16 cellular contexts compared by ENCODE assay signal in genomic region chr11:125621995-125622394, GRCh38. TPM values are rescaled to one million over a fixed set of nuclear protein-coding genes. Genes with fewer than 3 reads are reported as not detected.
DNase-seq lines count a peak whose midpoint lies in the region; ATAC-seq lines count a peak whose summit lies in the region.
"Had no signal": no experiment of that assay in that cellular context is flagged by ENCODE, and none has a peak within 500 bp of the region (broad histone marks: within the 10 kb centered on the region; RNA-seq: fewer than 3 reads in every experiment).

No MANE protein-coding gene starts in this region.

- WGBS in aorta, 2 donors = 21 to 24% methylated on average over 2 of the region's 2 CpGs

- H3K36me3 ChIP-seq in aorta (ENCODE audit: control insufficient read depth in 1 of 2, insufficient read depth in 2 of 2, low read length in 1 of 2) = peaks cover 3 to 7% of the 10 kb centered on the region in 2 donors

- peak overlapping the region; percentile 60 to 78 for H3K27ac ChIP-seq in aorta (ENCODE audit: low read depth in 1 of 2, low read length in 2 of 2)
- H3K27ac ChIP-seq: cardiac muscle cell, upper lobe of left lung had no signal

- H3K4me1 ChIP-seq in aorta (ENCODE audit: control insufficient read depth in 1 of 2, insufficient read depth in 2 of 2, low read length in 2 of 2) = peaks cover 5 to 6% of the 10 kb centered on the region in 2 donors

- intact Hi-C loops in aorta (cut with DNase I) = loop anchor here (10.0 kb wide), 1 partner anchor 263 kb away; the partner anchor contains the start of gene HYLS1 (in 2 of the 2)

- CTCF ChIA-PET in activated naive CD4-positive, alpha-beta T cell treated with anti-CD3 and anti-CD28 coated beads, Interleukin-2, amount 10 ng/mL, durations not matched to agents 7 days and 5 days (lab: Charles Lee) = no interaction called here

- peaks cover 43% of the 10 kb centered on the region for H3K36me3 Mint-ChIP-seq in activated naive CD4-positive, alpha-beta T cell treated with anti-CD3 and anti-CD28 coated beads, Interleukin-2, amount 10 ng/mL, durations not matched to agents 7 days and 5 days

- no peaks in the 10 kb centered on the region for H3K9me3 Mint-ChIP-seq in activated naive CD4-positive, alpha-beta T cell treated with anti-CD3 and anti-CD28 coated beads, Interleukin-2, amount 10 ng/mL, durations not matched to agents 7 days and 5 days
- H3K9me3 Mint-ChIP-seq: natural killer cell treated with Interleukin-12 subunit alpha and Interleukin-12 subunit beta and Interleukin-15 and Interleukin-18, amount 100 ng/mL, for 72 hours had no signal

- H3K4me1 Mint-ChIP-seq in activated naive CD4-positive, alpha-beta T cell treated with anti-CD3 and anti-CD28 coated beads, Interleukin-2, amount 10 ng/mL, durations not matched to agents 7 days and 5 days = peaks cover 20% of the 10 kb centered on the region

- H3K27me3 Mint-ChIP-seq in activated naive CD4-positive, alpha-beta T cell treated with anti-CD3 and anti-CD28 coated beads, Interleukin-2, amount 10 ng/mL, durations not matched to agents 7 days and 5 days = no peaks in the 10 kb centered on the region
- H3K27me3 Mint-ChIP-seq: natural killer cell treated with Interleukin-12 subunit alpha and Interleukin-12 subunit beta and Interleukin-15 and Interleukin-18, amount 100 ng/mL, for 72 hours had no signal

- no peaks in the 10 kb centered on the region for H3K9me3 ChIP-seq in aorta (ENCODE audit: control insufficient read depth, low read length)
- H3K9me3 ChIP-seq: upper lobe of left lung had no signal

- DNase-seq in activated naive CD4-positive, alpha-beta T cell treated with anti-CD3 and anti-CD28 coated beads, Interleukin-2, amount 10 ng/mL, durations not matched to agents 7 days and 5 days = no peak
- DNase-seq in activated naive CD4-positive, alpha-beta T cell (lab: John Stamatoyannopoulos, UW) = no peak
- DNase-seq in SW480 (ENCODE audit: low spot score) = peak; percentile 53
- peak; percentile 13 for DNase-seq in fibroblast of the conjunctiva (ENCODE audit: low read depth)
- no peak for DNase-seq in aorta
- DNase-seq in SHP77 (lab: John Stamatoyannopoulos, UW) = no peak
- DNase-seq in NCI-H1436 treated with DMSO at 0.1 percent for 48 hours (lab: John Stamatoyannopoulos, UW) = no peak
- DNase-seq: activated CD4-positive, CD25-positive, alpha-beta regulatory T cell treated with anti-CD3 and anti-CD28 coated beads, Interleukin-2, amount 50 U/mL, for 72 hours; NCI-H1092 treated with DMSO at 0.1 percent for 48 hours; NCI-H774; upper lobe of left lung had no signal

- no peak for ATAC-seq in aorta (ENCODE audit: low FRiP score)
- no peak for ATAC-seq in HG02884 (IDR thresholded peaks at IDR 0.05; ENCODE audit: unreplicated experiment)
- ATAC-seq: natural killer cell treated with Interleukin-12 subunit alpha and Interleukin-12 subunit beta and Interleukin-15 and Interleukin-18, amount 100 ng/mL, for 72 hours had no signal

- no peak overlapping the region for H3K4me3 Mint-ChIP-seq in activated naive CD4-positive, alpha-beta T cell treated with anti-CD3 and anti-CD28 coated beads, Interleukin-2, amount 10 ng/mL, durations not matched to agents 7 days and 5 days
- H3K4me3 Mint-ChIP-seq: natural killer cell treated with Interleukin-12 subunit alpha and Interleukin-12 subunit beta and Interleukin-15 and Interleukin-18, amount 100 ng/mL, for 72 hours had no signal

- H3K27me3 ChIP-seq in aorta (ENCODE audit: control insufficient read depth in 1 of 2, insufficient read depth in 2 of 2, low read length in 1 of 2) = no peaks in the 10 kb centered on the region
- H3K27me3 ChIP-seq: cardiac muscle cell, upper lobe of left lung had no signal

- peak overlapping the region; percentile 24 for H3K27ac Mint-ChIP-seq in activated naive CD4-positive, alpha-beta T cell treated with anti-CD3 and anti-CD28 coated beads, Interleukin-2, amount 10 ng/mL, durations not matched to agents 7 days and 5 days
- H3K27ac Mint-ChIP-seq: natural killer cell treated with Interleukin-12 subunit alpha and Interleukin-12 subunit beta and Interleukin-15 and Interleukin-18, amount 100 ng/mL, for 72 hours had no signal

- no peak overlapping the region for H3K4me3 ChIP-seq in aorta (ENCODE audit: low read length in 2 of 2)
- H3K4me3 ChIP-seq: cardiac muscle cell, upper lobe of left lung had no signal

RNA-seq across cellular contexts. Expression of gene CHEK1, which starts 3.0 kb away (rescaled TPM):
- total RNA-seq in aorta = 1 to 10 TPM; 4.3 to 6.2 TPM
- polyA plus RNA-seq in aorta = 1 to 10 TPM; 2.1 to 2.7 TPM

RNA-seq across cellular contexts. Expression of gene STT3A, which starts 29.3 kb away (rescaled TPM):
- total RNA-seq in aorta = 100 to 1,000 TPM; 105 to 112 TPM
- 10 to 100 TPM; 19.8 to 61.4 TPM for polyA plus RNA-seq in aorta

RNA-seq across cellular contexts. Expression of gene EI24, which starts 52.7 kb away (rescaled TPM):
- total RNA-seq in aorta = 10 to 100 TPM; 47.1 to 50.1 TPM
- 10 to 100 TPM; 55.4 to 59.7 TPM for polyA plus RNA-seq in aorta

RNA-seq across cellular contexts. Expression of gene ACRV1, which starts 58.7 kb away (rescaled TPM):
- not detected for total RNA-seq in aorta
- not detected for polyA plus RNA-seq in aorta
- total RNA-seq: cardiac muscle cell; epithelial cell of proximal tubule; natural killer cell treated with Interleukin-12 subunit alpha and Interleukin-12 subunit beta and Interleukin-15 and Interleukin-18, amount 100 ng/mL, for 72 hours; upper lobe of left lung had no signal
- polyA plus RNA-seq: keratinocyte had no signal

Comparison
In these comparisons a context has a peak if more than half of its experiments do, and no peak if none do; other contexts are left out.
1. DNase-seq: peak in SW480 (single experiment) and fibroblast of the conjunctiva (single experiment); none in activated naive CD4-positive, alpha-beta T cell treated with anti-CD3 and anti-CD28 coated beads, Interleukin-2, amount 10 ng/mL, durations not matched to agents 7 days and 5 days (single experiment), activated naive CD4-positive, alpha-beta T cell (0 of 4), aorta (0 of 2), SHP77 (0 of 2) and NCI-H1436 treated with DMSO at 0.1 percent for 48 hours (single experiment).